Comparison of ENCODE assay signal across 3 cellular contexts in genomic region chr15:65335278-65336055, GRCh38.
TF ChIP-seq lines count a peak whose summit lies in the region.

No MANE protein-coding gene starts in this region.

TF ChIP-seq in SK-N-SH, 30 proteins besides CTCF, POLR2A, EP300 and RAD21:
- TF ChIP-seq TCF12 (IDR thresholded peaks at IDR 0.05) (no peak), ZBTB33 (IDR thresholded peaks at IDR 0.05; ENCODE audit: borderline replicate concordance, low read depth) (no peak)

TF ChIP-seq in SK-N-SH treated with all-trans-retinoic acid at 6 μM for 48 hours, 23 proteins besides CTCF, POLR2A, EP300 and RAD21:
- TF ChIP-seq ZC3H10 (CRISPR knock-in tag; IDR thresholded peaks at IDR 0.05) (no peak), ISL1 (CRISPR knock-in tag; IDR thresholded peaks at IDR 0.05) (no peak), TOX (CRISPR knock-in tag; IDR thresholded peaks at IDR 0.05; ENCODE audit: borderline replicate concordance) (no peak), ESRRG (CRISPR knock-in tag; IDR thresholded peaks at IDR 0.05) (no peak), ZFP3 (CRISPR knock-in tag; IDR thresholded peaks at IDR 0.05) (no peak), ZNF8 (CRISPR knock-in tag; IDR thresholded peaks at IDR 0.05) (no peak), ZNF565 (CRISPR knock-in tag; conservative IDR thresholded peaks at IDR 0.05; ENCODE audit: low read depth) (no peak), OSR1 (CRISPR knock-in tag; IDR thresholded peaks at IDR 0.05) (no peak), PATZ1 (CRISPR knock-in tag; IDR thresholded peaks at IDR 0.05; ENCODE audit: borderline replicate concordance) (no peak), ZNF70 (CRISPR knock-in tag; IDR thresholded peaks at IDR 0.05) (no peak), PPARA (CRISPR knock-in tag; IDR thresholded peaks at IDR 0.05; ENCODE audit: borderline replicate concordance) (no peak), BACH2 (CRISPR knock-in tag; IDR thresholded peaks at IDR 0.05; ENCODE audit: borderline replicate concordance) (no peak), CREB5 (CRISPR knock-in tag; IDR thresholded peaks at IDR 0.05; ENCODE audit: low read depth) (no peak), SNAI2 (CRISPR knock-in tag; IDR thresholded peaks at IDR 0.05) (no peak)
TF ChIP-seq in SK-N-SH treated with all-trans-retinoic acid at 6 μM for 48 hours: peak in this region for 0.

TF ChIP-seq in H1, 55 proteins besides CTCF, POLR2A, EP300 and RAD21:
- TF ChIP-seq SAP30 (IDR thresholded peaks at IDR 0.05; ENCODE audit: insufficient read depth, insufficient replicate concordance, low read length) = no peak
- TF ChIP-seq SIRT6 (IDR thresholded peaks at IDR 0.05; ENCODE audit: low read length) = no peak
- TF ChIP-seq ASH2L (IDR thresholded peaks at IDR 0.05; ENCODE audit: low read length) = no peak
- no peak for TF ChIP-seq POU5F1 (IDR thresholded peaks at IDR 0.05; ENCODE audit: low read depth, low read length)
- TF ChIP-seq CTBP2 (IDR thresholded peaks at IDR 0.05; ENCODE audit: borderline replicate concordance, insufficient read depth, insufficient read length, low read length) = no peak
- no peak for TF ChIP-seq TEAD4 (IDR thresholded peaks at IDR 0.05; ENCODE audit: low read depth, low read length)
- TF ChIP-seq USF2 (IDR thresholded peaks at IDR 0.05; ENCODE audit: low read length) = no peak
- no peak for TF ChIP-seq RBBP5 (IDR thresholded peaks at IDR 0.05; ENCODE audit: borderline replicate concordance, low read depth, low read length)
- TF ChIP-seq CHD7 (IDR thresholded peaks at IDR 0.05; ENCODE audit: insufficient replicate concordance, low read length) = no peak
- TF ChIP-seq ATF2 (IDR thresholded peaks at IDR 0.05; ENCODE audit: low read length) = no peak
- no peak for TF ChIP-seq JUND (IDR thresholded peaks at IDR 0.05; ENCODE audit: low read length)
- TF ChIP-seq SUZ12 (IDR thresholded peaks at IDR 0.05; ENCODE audit: low read length) = no peak
- no peak for TF ChIP-seq CBX5 (IDR thresholded peaks at IDR 0.05; ENCODE audit: low read depth, low read length)
- no peak for TF ChIP-seq ZNF274 (IDR thresholded peaks at IDR 0.05; ENCODE audit: borderline replicate concordance, extremely low read depth, low read length)
